In the genomic region with DNA sequence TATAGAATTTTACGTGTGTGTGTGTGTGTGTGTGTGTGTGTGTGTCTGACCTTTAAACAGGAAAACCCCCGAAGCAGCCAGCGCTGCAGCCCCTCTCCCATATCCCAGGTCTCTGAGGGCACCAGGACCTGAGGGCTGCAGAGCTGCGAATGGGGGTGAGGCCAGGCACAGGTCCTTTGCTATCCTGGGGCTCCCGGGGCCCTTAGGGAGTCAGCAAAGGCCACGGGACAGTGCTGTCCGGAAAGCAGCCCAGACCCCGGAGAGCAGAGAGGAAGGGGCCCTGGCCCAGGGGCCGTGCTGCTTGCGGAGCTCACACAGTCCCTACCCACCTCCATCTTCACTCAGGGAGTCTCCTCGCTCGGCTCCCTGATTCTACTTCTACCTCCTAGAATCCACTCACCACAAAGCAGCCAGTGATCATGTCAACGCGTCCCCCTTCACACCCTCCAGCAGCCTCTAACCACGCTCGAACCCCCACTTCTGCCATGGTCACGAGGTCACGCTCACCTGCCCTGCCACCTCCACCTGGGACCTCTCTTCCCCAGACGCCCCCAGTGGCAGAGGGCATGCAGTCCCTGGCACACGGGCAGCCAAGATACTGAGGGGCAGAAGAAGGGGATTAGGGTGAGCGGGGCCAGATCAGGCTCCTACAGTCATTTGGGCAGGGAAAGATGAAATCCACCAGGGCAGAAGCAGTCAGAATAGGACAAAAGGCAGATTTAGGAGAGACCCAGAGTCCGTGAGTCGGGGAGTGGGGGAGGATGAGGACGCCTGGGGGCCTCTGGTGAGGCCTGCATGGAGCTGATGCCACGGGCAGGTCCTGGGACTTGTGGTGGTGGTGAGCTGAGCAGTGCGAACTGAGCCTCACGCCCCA, we compare ENCODE assay signal across 15 cellular contexts.
DNase-seq lines count a peak whose midpoint lies in the region; ATAC-seq and TF ChIP-seq lines count a peak whose summit lies in the region.
"Had no signal": no experiment of that assay in that cellular context is flagged by ENCODE, and none has a peak within 500 bp of the region (broad histone marks: within the 10 kb centered on the region; RNA-seq: fewer than 3 reads in every experiment).

No MANE protein-coding gene starts in this region.

- no peaks in the 10 kb centered on the region for H3K27me3 ChIP-seq in SU-DHL-6 (ENCODE audit: low read length)
- no peaks in the 10 kb centered on the region for H3K27me3 ChIP-seq in stomach

- no peak for DNase-seq in activated naive CD4-positive, alpha-beta T cell treated with anti-CD3 and anti-CD28 coated beads, Interleukin-2, amount 50 U/mL, for 72 hours (ENCODE audit: low spot score in 2 of 2)
- DNase-seq in activated naive CD4-positive, alpha-beta T cell (lab: John Stamatoyannopoulos, UW) = no peak
- DNase-seq in mesenteric fat pad (ENCODE audit: low spot score) (peak; percentile 80), stomach (no peak), mucosa of gallbladder (ENCODE audit: low spot score) (no peak), NCI-H146 (lab: John Stamatoyannopoulos, UW) (no peak), GM19238 (ENCODE audit: insufficient read length, low spot score) (no peak)
- DNase-seq: activated CD8-positive, alpha-beta T cell treated with anti-CD3 and anti-CD28 coated beads, Interleukin-2, amount 10 ng/mL, durations not matched to agents 7 days and 5 days; GF-D8; NCI-H187 treated with DMSO at 0.1 percent for 48 hours; NCI-H446 treated with DMSO at 0.1 percent for 48 hours; SK-N-SH had no signal

- no peak overlapping the region for H3K4me2 ChIP-seq in SU-DHL-6 (ENCODE audit: low read depth, low read length, poor library complexity, severe bottlenecking)
- H3K4me2 ChIP-seq: SK-N-SH had no signal

- peak overlapping the region; percentile 16 to 69 for H3K27ac Mint-ChIP-seq in activated naive CD4-positive, alpha-beta T cell treated with anti-CD3 and anti-CD28 coated beads, Interleukin-2, amount 50 U/mL, for 72 hours
- H3K27ac Mint-ChIP-seq: activated CD8-positive, alpha-beta T cell treated with anti-CD3 and anti-CD28 coated beads, Interleukin-2, amount 10 ng/mL, durations not matched to agents 7 days and 5 days; activated T-helper 2 cell treated with anti-CD3 and anti-CD28 coated beads, Interferon-gamma antibody, Interleukin-2, Interleukin-4, amounts not matched to agents 10 μg/mL and 5 μg/mL and 100 μg/mL, durations not matched to agents 14 hours and 24 hours and 36 hours; dendritic cell treated with granulocyte-macrophage colony-stimulating factor and Interleukin-4, amounts not matched to agents 40 ng/mL and 50 ng/mL, for 4 days had no signal

- H3K79me2 ChIP-seq in SU-DHL-6 (ENCODE audit: insufficient read depth, low read length) = no peaks in the 10 kb centered on the region

- H3K4me1 ChIP-seq in stomach = peaks cover 12 to 30% (median 23%) of the 10 kb centered on the region in 4 donors

- H3K9ac ChIP-seq in SU-DHL-6 (ENCODE audit: low read length) = no peak overlapping the region
- H3K9ac ChIP-seq: SK-N-SH had no signal

- H3K4me3 ChIP-seq in SU-DHL-6 (ENCODE audit: insufficient read depth, low read length, poor library complexity, severe bottlenecking) = no peak overlapping the region
- no peak overlapping the region for H3K4me3 ChIP-seq in stomach

- TF ChIP-seq CTCF in SU-DHL-6 (IDR thresholded peaks at IDR 0.05; ENCODE audit: insufficient read depth, low read length, poor library complexity, severe bottlenecking) (no peak), stomach (IDR thresholded peaks at IDR 0.05) (no peak)

- H4K20me1 ChIP-seq in SU-DHL-6 (ENCODE audit: low read depth, low read length) = no peaks in the 10 kb centered on the region

- H3K9me3 ChIP-seq in SU-DHL-6 (ENCODE audit: insufficient read depth, low read length) (no peaks in the 10 kb centered on the region), stomach (no peaks in the 10 kb centered on the region)
- H3K9me3 ChIP-seq: SK-N-SH had no signal

- H2AFZ ChIP-seq in SU-DHL-6 (ENCODE audit: low read depth, low read length, severe bottlenecking) = peak overlapping the region; percentile 38

- no peak for TF ChIP-seq EP300 in stomach (IDR thresholded peaks at IDR 0.05)

- H3K36me3 ChIP-seq in SU-DHL-6 (ENCODE audit: low read length) (no peaks in the 10 kb centered on the region), stomach (peaks cover 37 to 93% (median 80%) of the 10 kb centered on the region in 4 donors)

- H3K9me2 ChIP-seq in SU-DHL-6 (replicated peaks; ENCODE audit: insufficient read depth, low read length) = no peaks in the 10 kb centered on the region
- H3K9me2 ChIP-seq: SK-N-SH had no signal

- no peak for TF ChIP-seq POLR2A in stomach (IDR thresholded peaks at IDR 0.05)

- H3K27ac ChIP-seq in SU-DHL-6 (ENCODE audit: low read depth, low read length) (no peak overlapping the region), stomach (peak overlapping the region; percentile 38 to 79 (median 72))

- peak in 1 of 2 donors; percentile 20 for ATAC-seq in activated naive CD4-positive, alpha-beta T cell treated with anti-CD3 and anti-CD28 coated beads, Interleukin-2, amount 50 U/mL, for 72 hours
- ATAC-seq: activated CD8-positive, alpha-beta T cell treated with anti-CD3 and anti-CD28 coated beads, Interleukin-2, amount 10 ng/mL, durations not matched to agents 7 days and 5 days had no signal

- WGBS in stomach, 5 donors = 73 to 88% (median 76%) methylated on average over 23 to 27 of the region's 27 CpGs

- no peaks in the 10 kb centered on the region for H3K9me3 Mint-ChIP-seq in activated naive CD4-positive, alpha-beta T cell treated with anti-CD3 and anti-CD28 coated beads, Interleukin-2, amount 50 U/mL, for 72 hours
- H3K9me3 Mint-ChIP-seq: activated T-helper 2 cell treated with anti-CD3 and anti-CD28 coated beads, Interferon-gamma antibody, Interleukin-2, Interleukin-4, amounts not matched to agents 10 μg/mL and 5 μg/mL and 100 μg/mL, durations not matched to agents 14 hours and 24 hours and 36 hours; dendritic cell treated with granulocyte-macrophage colony-stimulating factor and Interleukin-4, amounts not matched to agents 40 ng/mL and 50 ng/mL, for 4 days had no signal

- no peaks in the 10 kb centered on the region for H3F3A ChIP-seq in SU-DHL-6 (ENCODE audit: insufficient read depth)

- H3K36me3 Mint-ChIP-seq in activated naive CD4-positive, alpha-beta T cell treated with anti-CD3 and anti-CD28 coated beads, Interleukin-2, amount 50 U/mL, for 72 hours = no peaks in the 10 kb centered on the region

- intact Hi-C loops in stomach (cut with DNase I; ENCODE audit: low total_unique reads) = no loop called here
